In the genomic region with DNA sequence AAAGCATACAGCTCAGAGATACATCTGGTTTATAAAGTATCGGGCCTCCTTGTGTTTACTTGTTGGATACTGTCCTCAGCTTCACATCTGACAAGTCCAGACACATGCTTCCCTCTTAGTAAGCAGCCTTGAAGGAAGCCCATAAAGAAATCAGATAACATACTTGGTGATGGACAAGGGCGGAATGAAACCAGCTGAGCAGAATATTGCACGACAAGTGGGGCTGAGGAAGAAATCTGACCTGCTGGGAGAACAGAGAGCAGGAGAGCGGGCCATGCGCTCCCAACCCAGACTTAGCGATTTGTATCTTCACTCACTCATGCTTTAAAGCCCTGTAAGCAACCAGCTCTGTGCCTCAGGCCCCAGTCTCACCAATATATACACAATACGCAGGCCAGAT, we compare ENCODE assay signal across 16 cellular contexts.
DNase-seq lines count a peak whose midpoint lies in the region; ATAC-seq and TF ChIP-seq lines count a peak whose summit lies in the region.
"Had no signal": no experiment of that assay in that cellular context is flagged by ENCODE, and none has a peak within 500 bp of the region (broad histone marks: within the 10 kb centered on the region; RNA-seq: fewer than 3 reads in every experiment).

No MANE protein-coding gene starts in this region.

- no peak overlapping the region for H3K4ac ChIP-seq in mesenchymal stem cell (ENCODE audit: low read depth in 1 of 2, low read length in 2 of 2)

- H4K91ac ChIP-seq in mesenchymal stem cell (ENCODE audit: low read length): no peak overlapping the region

- no peak for TF ChIP-seq CTCF in RWPE1 (conservative IDR thresholded peaks at IDR 0.05; ENCODE audit: low read depth)

- no peak overlapping the region for H3K9ac ChIP-seq in mesenchymal stem cell (ENCODE audit: low read length)

- POLR2A ChIA-PET in RWPE1 (lab: Yijun Ruan, JAX; ENCODE audit: low non-redundant PET): no interaction called here

- no peak overlapping the region for H3K23ac ChIP-seq in mesenchymal stem cell (ENCODE audit: low read length in 2 of 2)

- no peak overlapping the region for H3K18ac ChIP-seq in mesenchymal stem cell (ENCODE audit: low read depth in 1 of 2, low read length in 2 of 2)

- H2AFZ ChIP-seq in mesenchymal stem cell (ENCODE audit: low read depth, low read length): no peak overlapping the region

- H3K27ac ChIP-seq in RWPE1 (peak overlapping the region; percentile 58), epithelial cell of prostate (peak overlapping the region; percentile 46), mesenchymal stem cell (ENCODE audit: low read length, poor library complexity, severe bottlenecking) (no peak overlapping the region)
- H3K27ac ChIP-seq: Peyer's patch had no signal

- no peak overlapping the region for H3K4me3 ChIP-seq in mesenchymal stem cell (ENCODE audit: insufficient read depth in 1 of 2, low read depth in 1 of 2, low read length in 2 of 2)
- H3K4me3 ChIP-seq: Peyer's patch had no signal

- H3K36me3 ChIP-seq in mesenchymal stem cell (ENCODE audit: control insufficient read depth in 1 of 2, insufficient read depth in 2 of 2, low read depth in 1 of 2, low read length in 2 of 2): no peaks in the 10 kb centered on the region
- H3K36me3 ChIP-seq: Peyer's patch had no signal

- H2BK5ac ChIP-seq in mesenchymal stem cell (ENCODE audit: low read depth, low read length, poor library complexity, severe bottlenecking): no peak overlapping the region

- H3K14ac ChIP-seq in mesenchymal stem cell (ENCODE audit: low read length in 2 of 2): no peak overlapping the region

- no peak overlapping the region for H2BK15ac ChIP-seq in mesenchymal stem cell (ENCODE audit: low read depth, poor library complexity, severe bottlenecking)

- H3K27me3 ChIP-seq in mesenchymal stem cell (ENCODE audit: control insufficient read depth in 1 of 2, insufficient read depth in 1 of 2, low read length in 2 of 2): no peaks in the 10 kb centered on the region
- H3K27me3 ChIP-seq: Peyer's patch had no signal

- no peak overlapping the region for H2AK5ac ChIP-seq in mesenchymal stem cell (ENCODE audit: low read length, severe bottlenecking)

- no peaks in the 10 kb centered on the region for H3K4me1 ChIP-seq in mesenchymal stem cell (ENCODE audit: control insufficient read depth, insufficient read depth, low read depth, low read length)
- H3K4me1 ChIP-seq: Peyer's patch had no signal

- CTCF ChIA-PET in RWPE1 (lab: Yijun Ruan, JAX): no interaction called here

- H2BK12ac ChIP-seq in mesenchymal stem cell (ENCODE audit: low read length in 2 of 2): no peak overlapping the region

- WGBS in mesenchymal stem cell: 86% methylated on average over 6 of the region's 7 CpGs

- H3K79me1 ChIP-seq in mesenchymal stem cell (replicated peaks; ENCODE audit: low read length, poor library complexity, severe bottlenecking): no peaks in the 10 kb centered on the region

- no peak overlapping the region for H3K4me2 ChIP-seq in mesenchymal stem cell (ENCODE audit: low read length, poor library complexity, severe bottlenecking)

- H3K9me3 ChIP-seq in mesenchymal stem cell (ENCODE audit: control insufficient read depth, low read length): no peaks in the 10 kb centered on the region
- H3K9me3 ChIP-seq: Peyer's patch had no signal

- H4K8ac ChIP-seq in mesenchymal stem cell (ENCODE audit: low read length): no peak overlapping the region

- no peak overlapping the region for H2BK120ac ChIP-seq in mesenchymal stem cell (ENCODE audit: low read depth, low read length)

- no peak for ATAC-seq in HG03520 (IDR thresholded peaks at IDR 0.05; ENCODE audit: unreplicated experiment)
- ATAC-seq: HepG2 had no signal

- DNase-seq in RWPE1 (ENCODE audit: low spot score) (peak; percentile 58), epithelial cell of prostate (ENCODE audit: low read depth, low spot score) (peak; percentile 84), mesenchymal stem cell (peak; percentile 34), T-helper 2 cell (no peak), superior temporal gyrus (ENCODE audit: extremely low spot score) (no peak), EL (no peak)
- DNase-seq: DMS153, H7, Karpas-422, NCI-H1105 treated with DMSO at 0.1 percent for 48 hours, NCI-H187 treated with DMSO at 0.1 percent for 48 hours, NCI-H510A treated with DMSO at 0.1 percent for 48 hours, Peyer's patch, SIG-M5 had no signal

Comparison
In these comparisons a context has a peak if more than half of its experiments do, and no peak if none do; other contexts are left out.
1. DNase-seq: peak in RWPE1 (single experiment), epithelial cell of prostate (single experiment) and mesenchymal stem cell (single experiment); none in T-helper 2 cell (0 of 5), superior temporal gyrus (single experiment) and EL (single experiment).